In the genomic region with DNA sequence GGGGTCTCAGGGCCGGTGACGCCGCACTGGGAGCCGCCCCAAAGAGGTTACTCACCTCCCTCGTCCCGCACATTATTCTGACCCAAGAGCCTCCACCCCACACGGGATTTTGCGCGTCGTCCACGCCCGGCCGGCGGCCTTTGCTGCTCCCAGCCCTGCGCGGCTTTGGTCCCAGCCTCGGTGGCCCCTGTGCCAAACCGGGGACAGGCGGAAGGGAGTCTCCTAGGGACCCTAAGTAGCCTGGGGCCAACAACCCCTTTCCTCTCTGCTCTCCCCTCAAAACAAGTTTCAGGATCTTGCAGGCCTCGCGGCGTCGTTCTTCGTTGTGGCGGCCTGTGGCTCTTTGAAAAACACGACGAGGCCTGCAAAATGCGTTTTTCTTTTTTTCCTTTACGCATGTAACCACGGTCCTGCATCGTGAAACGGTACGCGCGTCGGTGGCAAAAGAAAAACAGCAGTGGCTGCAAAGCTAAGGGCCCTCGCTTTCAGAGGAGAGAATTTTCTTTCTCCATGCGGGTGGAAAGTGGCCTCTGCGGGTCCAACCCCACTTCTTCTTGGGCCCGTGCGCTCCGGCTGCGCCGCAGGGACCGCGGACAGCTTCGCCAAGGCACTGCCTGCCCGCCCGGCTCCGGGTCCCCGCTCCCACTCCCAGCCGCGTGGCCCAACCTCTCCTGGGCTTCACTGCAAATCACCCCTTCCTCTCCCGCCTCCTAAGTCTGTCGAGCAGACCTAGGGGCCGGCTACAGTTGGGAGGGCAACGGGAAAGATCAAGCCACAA, we compare ENCODE assay signal across 10 cellular contexts. TPM values are rescaled to one million over a fixed set of nuclear protein-coding genes. Genes with fewer than 3 reads are reported as not detected.
DNase-seq lines count a peak whose midpoint lies in the region; ATAC-seq and TF ChIP-seq lines count a peak whose summit lies in the region.
"Had no signal": no experiment of that assay in that cellular context is flagged by ENCODE, and none has a peak within 500 bp of the region (broad histone marks: within the 10 kb centered on the region; RNA-seq: fewer than 3 reads in every experiment).

No MANE protein-coding gene starts in this region.

- no peaks in the 10 kb centered on the region for H3K4me1 Mint-ChIP-seq in MCF 10A (ENCODE audit: insufficient read depth, unreplicated experiment)
- peaks cover 64% of the 10 kb centered on the region for H3K4me1 Mint-ChIP-seq in activated CD4-positive, alpha-beta memory T cell treated with anti-CD3 and anti-CD28 coated beads for 36 hours (ENCODE audit: low read depth)

- H3K4me1 ChIP-seq in breast epithelium, result no peaks in the 10 kb centered on the region
- peaks cover 3 to 54% (median 31%) of the 10 kb centered on the region in 4 donors for H3K4me1 ChIP-seq in transverse colon
- H3K4me1 ChIP-seq in sigmoid colon, result peaks cover 0 to 62% (median 45%) of the 10 kb centered on the region in 4 donors

- peak overlapping the region; percentile 61 to 86 for H3K27ac ChIP-seq in breast epithelium
- H3K27ac ChIP-seq in transverse colon, result peak overlapping the region; percentile 55 to 81 (median 68)
- H3K27ac ChIP-seq in sigmoid colon, result peak overlapping the region in 2 of 4 donors; percentile 11 to 27

- no peaks in the 10 kb centered on the region for H3K36me3 Mint-ChIP-seq in MCF 10A (ENCODE audit: insufficient read depth, unreplicated experiment)
- peaks cover 50% of the 10 kb centered on the region for H3K36me3 Mint-ChIP-seq in activated CD4-positive, alpha-beta memory T cell treated with anti-CD3 and anti-CD28 coated beads for 36 hours

- 31 to 45% methylated on average over 2 to 54 of the region's 57 CpGs for WGBS in transverse colon (ENCODE audit: low coverage in 1 of 2), 2 donors
- 16 to 44% methylated on average over 57 of the region's 57 CpGs for WGBS in sigmoid colon, 2 donors

- H3K27me3 Mint-ChIP-seq in MCF 10A (ENCODE audit: insufficient read depth, unreplicated experiment), result peaks cover 23% of the 10 kb centered on the region
- H3K27me3 Mint-ChIP-seq in activated CD4-positive, alpha-beta memory T cell treated with anti-CD3 and anti-CD28 coated beads for 36 hours, result no peaks in the 10 kb centered on the region

- TF ChIP-seq EP300 in transverse colon (IDR thresholded peaks at IDR 0.05; ENCODE audit: low read depth) (no peak), sigmoid colon (IDR thresholded peaks at IDR 0.05) (no peak)

- CTCF ChIA-PET in MCF 10A (lab: Yijun Ruan, JAX), result interaction anchor here (0.6 to 0.9 kb wide), 10 partner anchors 44 to 719 kb away, joined by 3 to 4 read pairs (median 3); no protein-coding TSS in a partner anchor
- CTCF ChIA-PET in activated CD4-positive, alpha-beta memory T cell treated with anti-CD3 and anti-CD28 coated beads for 36 hours (lab: Charles Lee), result interaction anchor here (0.7 to 12.0 kb wide), 16 partner anchors 14 to 309 kb away, joined by 3 to 290 read pairs (median 5); no protein-coding TSS in a partner anchor

- TF ChIP-seq POLR2A in breast epithelium (IDR thresholded peaks at IDR 0.05) (no peak), transverse colon (IDR thresholded peaks at IDR 0.05) (no peak), sigmoid colon (IDR thresholded peaks at IDR 0.05) (no peak)

- H3K9me3 ChIP-seq in breast epithelium (no peaks in the 10 kb centered on the region), iPS-18c (ENCODE audit: control insufficient read depth, insufficient read depth, low read length) (no peaks in the 10 kb centered on the region), transverse colon (no peaks in the 10 kb centered on the region), sigmoid colon (no peaks in the 10 kb centered on the region)
- H3K9me3 ChIP-seq: tibial nerve had no signal

- peaks cover 6 to 72% of the 10 kb centered on the region in 2 donors for H3K27me3 ChIP-seq in breast epithelium
- peaks cover 98% of the 10 kb centered on the region for H3K27me3 ChIP-seq in transverse colon
- peaks cover 66 to 98% (median 88%) of the 10 kb centered on the region in 3 donors for H3K27me3 ChIP-seq in sigmoid colon

- POLR2A ChIA-PET in MCF 10A (lab: Yijun Ruan, JAX), result interaction anchor here (0.6 kb wide), 1 partner anchor 170 kb away, joined by 3 read pairs; no protein-coding TSS in a partner anchor
- POLR2A ChIA-PET in activated CD4-positive, alpha-beta memory T cell treated with anti-CD3 and anti-CD28 coated beads for 36 hours (lab: Charles Lee), result interaction anchor here (0.7 to 8.7 kb wide), 18 partner anchors 9 to 501 kb away, joined by 3 to 69 read pairs (median 6); a partner anchor contains a TSS

- H3K4me3 Mint-ChIP-seq in MCF 10A (ENCODE audit: unreplicated experiment), result no peak overlapping the region
- H3K4me3 Mint-ChIP-seq in activated CD4-positive, alpha-beta memory T cell treated with anti-CD3 and anti-CD28 coated beads for 36 hours, result peak overlapping the region; percentile 67

- H3K9me3 Mint-ChIP-seq in MCF 10A (ENCODE audit: unreplicated experiment), result no peaks in the 10 kb centered on the region
- H3K9me3 Mint-ChIP-seq in activated CD4-positive, alpha-beta memory T cell treated with anti-CD3 and anti-CD28 coated beads for 36 hours, result no peaks in the 10 kb centered on the region

- intact Hi-C loops in breast epithelium (cut with DNase I; ENCODE audit: low total_unique reads) (no loop called here), MCF 10A (cut with micrococcal nuclease) (no loop called here), transverse colon (cut with DNase I; ENCODE audit: low total_unique reads) (no loop called here), sigmoid colon (cut with DNase I) (loop anchor here (5.0 to 10.0 kb wide), 4 partner anchors 91 to 274 kb away; no protein-coding TSS in a partner anchor)
- intact Hi-C loops in activated CD4-positive, alpha-beta memory T cell treated with anti-CD3 and anti-CD28 coated beads for 36 hours (cut with micrococcal nuclease), result loop anchor here (1.0 kb wide), 3 partner anchors 24 to 106 kb away; no protein-coding TSS in a partner anchor

- TF ChIP-seq CTCF in breast epithelium (IDR thresholded peaks at IDR 0.05) (no peak), MCF 10A (IDR thresholded peaks at IDR 0.05; ENCODE audit: unreplicated experiment) (no peak), transverse colon (IDR thresholded peaks at IDR 0.05) (no peak), sigmoid colon (IDR thresholded peaks at IDR 0.05) (no peak)

- H3K36me3 ChIP-seq in breast epithelium (no peaks in the 10 kb centered on the region), transverse colon (no peaks in the 10 kb centered on the region), sigmoid colon (no peaks in the 10 kb centered on the region)
- H3K36me3 ChIP-seq: tibial nerve had no signal

- no TSS peak for BruUV-seq in MCF 10A (replicated peaks; lab: Mats Ljungman, UMichigan)

- in situ Hi-C loops in transverse colon (cut with MboI; ENCODE audit: low pct_ligation_motif_present in 1 of 4, low pct_unique_long_range_greater_than_20kb in 1 of 4, low sequenced_read_pairs in 3 of 4), result loop anchor here in 3 of 4 donors (10.0 to 25.0 kb wide), 3 partner anchors 104 to 174 kb away; no protein-coding TSS in a partner anchor

- H3K4me3 ChIP-seq in breast epithelium, result peak overlapping the region; percentile 20 to 80 (median 62)
- peak overlapping the region; percentile 63 for H3K4me3 ChIP-seq in iPS-18c (ENCODE audit: insufficient read depth, low read depth, low read length)
- H3K4me3 ChIP-seq in transverse colon, result peak overlapping the region in 2 of 4 donors; percentile 20 to 34
- H3K4me3 ChIP-seq in sigmoid colon, result peak overlapping the region in 2 of 4 donors; percentile 30 to 44

- no peak for ATAC-seq in GM18867 (IDR thresholded peaks at IDR 0.05; ENCODE audit: unreplicated experiment)
- no peak for ATAC-seq in GM21576 (IDR thresholded peaks at IDR 0.05; ENCODE audit: unreplicated experiment)

- no peak overlapping the region for H3K27ac Mint-ChIP-seq in MCF 10A (ENCODE audit: low read depth, unreplicated experiment)
- peak overlapping the region; percentile 74 for H3K27ac Mint-ChIP-seq in activated CD4-positive, alpha-beta memory T cell treated with anti-CD3 and anti-CD28 coated beads for 36 hours

- DNase-seq in breast epithelium (ENCODE audit: low spot score in 2 of 2) (no peak), MCF 10A (ENCODE audit: unreplicated experiment) (no peak), transverse colon (no peak), sigmoid colon (no peak)
- no peak for DNase-seq in activated CD4-positive, alpha-beta memory T cell treated with anti-CD3 and anti-CD28 coated beads for 36 hours

RNA-seq across cellular contexts. Expression of a gene that starts 0.8 kb away (rescaled TPM):
- total RNA-seq in breast epithelium (1 to 10 TPM; 1.9 to 9.1 (median 5.6) TPM), MCF 10A (2022) (not detected in 2 replicates), transverse colon (1 to 10 TPM; 1.5 to 4.8 (median 3.4) TPM), sigmoid colon (1 to 10 TPM in 1 of 4 donors, under 1 TPM in 2, not detected in 1; 0.36 to 1.2 (median 0.49) TPM)
- total RNA-seq in activated CD4-positive, alpha-beta memory T cell treated with anti-CD3 and anti-CD28 coated beads for 36 hours, result 100 to 1,000 TPM; 153 to 155 TPM
- 10 to 100 TPM in 1 of 3 donors, 1 to 10 TPM in 2; 1.2 to 18.0 (median 3.7) TPM for polyA plus RNA-seq in sigmoid colon
- total RNA-seq: fibroblast of villous mesenchyme had no signal

Comparison
In these comparisons a context has a peak if more than half of its experiments do, and no peak if none do; other contexts are left out.
1. RNA of a gene that starts 0.8 kb away (total RNA-seq): 153 to 155 TPM in activated CD4-positive, alpha-beta memory T cell treated with anti-CD3 and anti-CD28 coated beads for 36 hours; 1.9 to 9.1 TPM in breast epithelium, 1.5 to 4.8 TPM in transverse colon, 0.36 to 1.2 TPM in sigmoid colon and not detected in MCF 10A; every median in the first group is over 10 times any median in the second.
2. intact Hi-C loops: an anchor here in activated CD4-positive, alpha-beta memory T cell treated with anti-CD3 and anti-CD28 coated beads for 36 hours (1.0 kb wide) and sigmoid colon (5.0 to 10.0 kb wide); none called in breast epithelium, MCF 10A and transverse colon.